Comparison of ENCODE assay signal across 16 cellular contexts in the genomic region with DNA sequence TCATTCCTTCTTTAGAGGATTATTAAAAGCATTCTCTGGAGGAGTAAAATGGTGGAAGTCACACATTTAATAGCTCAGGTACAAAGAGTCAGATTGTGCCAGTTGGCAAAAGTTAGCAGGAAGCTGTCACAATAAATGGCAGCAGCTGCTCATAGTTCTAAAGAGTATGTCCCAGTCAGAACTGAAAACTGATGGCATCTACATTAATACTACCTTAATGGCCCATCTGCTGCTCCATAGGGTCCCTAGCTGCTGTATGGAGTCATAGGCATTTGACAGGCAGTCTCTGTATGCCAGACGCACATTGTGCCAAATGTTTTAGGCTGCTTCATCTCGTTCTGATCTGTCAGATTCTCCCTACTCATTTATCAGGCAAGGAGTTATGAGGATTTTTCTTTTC.
"Had no signal": no experiment of that assay in that cellular context is flagged by ENCODE, and none has a peak within 500 bp of the region (broad histone marks: within the 10 kb centered on the region; RNA-seq: fewer than 3 reads in every experiment).

No MANE protein-coding gene starts in this region.

- ATAC-seq: activated naive CD4-positive, alpha-beta T cell treated with anti-CD3 and anti-CD28 coated beads, Interleukin-2, amount 50 U/mL, for 72 hours; left lung; naive thymus-derived CD8-positive, alpha-beta T cell; psoas muscle; right cardiac atrium; stimulated activated naive CD8-positive, alpha-beta T cell treated with anti-CD3 and anti-CD28 coated beads, Interleukin-15, Interleukin-2, amounts not matched to agents 100 U/mL and 50 U/mL, for 24 hours had no signal

- DNase-seq: activated CD4-positive, alpha-beta T cell treated with anti-CD3 and anti-CD28 coated beads for 1 hour; activated gamma-delta T cell treated with Interleukin-2 at 50 U/mL for 16 hours; activated T-cell treated with anti-CD3 and anti-CD28 coated beads, Interleukin-2, amount 50 U/mL, for 1 hour; central memory CD4-positive, alpha-beta T cell; effector memory CD4-positive, alpha-beta T cell; foreskin melanocyte; kidney glomerular epithelial cell; left lung; naive thymus-derived CD8-positive, alpha-beta T cell; ovary; psoas muscle; right cardiac atrium; stimulated activated CD4-positive, alpha-beta T cell treated with anti-CD3 and anti-CD28 coated beads, Interleukin-4, amount 100 ng/mL, for 24 hours; stimulated activated naive CD8-positive, alpha-beta T cell treated with anti-CD3 and anti-CD28 coated beads, Interleukin-15, Interleukin-2, amounts not matched to agents 100 U/mL and 50 U/mL, for 24 hours; upper lobe of left lung had no signal
